In genomic region chr3:123194552-123194951, GRCh38 we compare ENCODE assay signal across 10 cellular contexts. TPM values are rescaled to one million over a fixed set of nuclear protein-coding genes. Genes with fewer than 3 reads are reported as not detected.
DNase-seq lines count a peak whose midpoint lies in the region; ATAC-seq, FAIRE-seq and TF ChIP-seq lines count a peak whose summit lies in the region.
"Had no signal": no experiment of that assay in that cellular context is flagged by ENCODE, and none has a peak within 500 bp of the region (broad histone marks: within the 10 kb centered on the region; RNA-seq: fewer than 3 reads in every experiment).

No MANE protein-coding gene starts in this region.

- 84% methylated on average over 10 of the region's 10 CpGs for WGBS in SK-N-SH (ENCODE audit: low lambda C conversion rate)
- 33% methylated on average over 10 of the region's 10 CpGs for WGBS in prostate gland

- no peak overlapping the region for H2AFZ ChIP-seq in SK-N-SH (ENCODE audit: low read depth)

- peak; percentile 34; the same call in 1 of the 2 replicates for TF ChIP-seq RAD21 in SK-N-SH (IDR thresholded peaks at IDR 0.05; ENCODE audit: low read length)

- DNase-seq in H54 (ENCODE audit: insufficient read length, low spot score) (no peak), SK-N-SH (peak; percentile 26), left ventricle myocardium inferior (no peak), retina (peak; percentile 40), DMS153 treated with DMSO at 0.1 percent for 48 hours (lab: John Stamatoyannopoulos, UW; ENCODE audit: unreplicated experiment) (no peak), NCI-H2196 (lab: John Stamatoyannopoulos, UW; ENCODE audit: unreplicated experiment) (no peak), prostate gland (ENCODE audit: low spot score) (no peak)
- DNase-seq: activated CD8-positive, alpha-beta memory T cell treated with anti-CD3 and anti-CD28 coated beads, Interleukin-2, amount 50 U/mL, for 48 hours had no signal

- H3K27ac ChIP-seq in SK-N-SH (ENCODE audit: low read depth in 2 of 2, low read length in 1 of 2) (no peak overlapping the region), left ventricle myocardium inferior (replicated peaks) (no peak overlapping the region), prostate gland (no peak overlapping the region)
- H3K27ac ChIP-seq: neutrophil had no signal

- no peak for TF ChIP-seq EP300 in SK-N-SH (IDR thresholded peaks at IDR 0.05; ENCODE audit: borderline replicate concordance in 1 of 2, low read depth in 1 of 2, low read length in 1 of 2)

- H3K4me1 ChIP-seq in SK-N-SH (ENCODE audit: control insufficient read depth in 1 of 2, insufficient read depth in 2 of 2, low read depth in 1 of 2, low read length in 1 of 2) = no peaks in the 10 kb centered on the region
- peaks cover 16% of the 10 kb centered on the region for H3K4me1 ChIP-seq in left ventricle myocardium inferior
- H3K4me1 ChIP-seq in prostate gland (replicated peaks) = no peaks in the 10 kb centered on the region

- H3K4me3 ChIP-seq in SK-N-SH (ENCODE audit: low read depth in 2 of 2, low read length in 1 of 2) = no peak overlapping the region
- H3K4me3 ChIP-seq in left ventricle myocardium inferior = no peak overlapping the region
- no peak overlapping the region for H3K4me3 ChIP-seq in prostate gland

- POLR2A ChIA-PET in SK-N-SH (lab: Yijun Ruan, JAX) = no interaction called here

- no peak for TF ChIP-seq POLR2A in H54 (IDR thresholded peaks at IDR 0.05; ENCODE audit: low read depth, low read length)
- no peak for TF ChIP-seq POLR2A in prostate gland (IDR thresholded peaks at IDR 0.05)

- no peaks in the 10 kb centered on the region for H3K27me3 ChIP-seq in SK-N-SH (ENCODE audit: insufficient read depth)
- H3K27me3 ChIP-seq in left ventricle myocardium inferior (ENCODE audit: low read depth) = no peaks in the 10 kb centered on the region
- no peaks in the 10 kb centered on the region for H3K27me3 ChIP-seq in prostate gland (replicated peaks; ENCODE audit: insufficient read depth)
- H3K27me3 ChIP-seq: neutrophil had no signal

- no peaks in the 10 kb centered on the region for H3F3A ChIP-seq in SK-N-SH (replicated peaks; ENCODE audit: insufficient read depth)

- H4K20me1 ChIP-seq in SK-N-SH (ENCODE audit: insufficient read depth) = no peaks in the 10 kb centered on the region

- H3K9ac ChIP-seq in SK-N-SH = no peak overlapping the region

- no peak for ATAC-seq in GM21529 (IDR thresholded peaks at IDR 0.05; ENCODE audit: unreplicated experiment)

- CTCF ChIA-PET in SK-N-SH (lab: Yijun Ruan, JAX) = no interaction called here

- peak; percentile 58 for FAIRE-seq in H54 (lab: Jason Lieb, UNC)

- H3K4me2 ChIP-seq in SK-N-SH = no peak overlapping the region

- intact Hi-C loops in left ventricle myocardium inferior (cut with micrococcal nuclease) = no loop called here
- intact Hi-C loops in prostate gland (cut with DNase I) = no loop called here

- H3K9me3 ChIP-seq in SK-N-SH (no peaks in the 10 kb centered on the region), left ventricle myocardium inferior (replicated peaks) (no peaks in the 10 kb centered on the region), prostate gland (no peaks in the 10 kb centered on the region)
- H3K9me3 ChIP-seq: neutrophil had no signal

- H3K79me2 ChIP-seq in SK-N-SH (ENCODE audit: insufficient read depth) = no peaks in the 10 kb centered on the region

- H3K36me3 ChIP-seq in SK-N-SH (replicated peaks in 1 of 2; ENCODE audit: control insufficient read depth in 1 of 2, insufficient read depth in 2 of 2, low read length in 1 of 2) = no peaks in the 10 kb centered on the region
- H3K36me3 ChIP-seq in left ventricle myocardium inferior = no peaks in the 10 kb centered on the region
- no peaks in the 10 kb centered on the region for H3K36me3 ChIP-seq in prostate gland
- H3K36me3 ChIP-seq: neutrophil had no signal

- H3K9me2 ChIP-seq in SK-N-SH = no peaks in the 10 kb centered on the region

- TF ChIP-seq CTCF in SK-N-SH (IDR thresholded peaks at IDR 0.05) (no peak), left ventricle myocardium inferior (IDR thresholded peaks at IDR 0.05; ENCODE audit: borderline replicate concordance) (peak; percentile 49), prostate gland (IDR thresholded peaks at IDR 0.05) (peak in 1 of 4 experiments; percentile 13)

TF ChIP-seq in SK-N-SH, 30 proteins besides CTCF, POLR2A, EP300 and RAD21:
- TF ChIP-seq GABPA (IDR thresholded peaks at IDR 0.05; ENCODE audit: low read depth) = no peak
- no peak for TF ChIP-seq SMC3 (IDR thresholded peaks at IDR 0.05; ENCODE audit: low read depth, low read length)
- TF ChIP-seq MAX (IDR thresholded peaks at IDR 0.05; ENCODE audit: low read depth) = no peak
- no peak for TF ChIP-seq FOXJ3 (CRISPR knock-in tag; IDR thresholded peaks at IDR 0.05)
- TF ChIP-seq USF1 (IDR thresholded peaks at IDR 0.05; ENCODE audit: borderline replicate concordance, low read depth) = no peak
- no peak for TF ChIP-seq TEAD4 (IDR thresholded peaks at IDR 0.05; ENCODE audit: borderline replicate concordance, insufficient read depth)
- no peak for TF ChIP-seq TAF1 (IDR thresholded peaks at IDR 0.05; ENCODE audit: borderline replicate concordance, low read depth, low read length)
- TF ChIP-seq CHD2 (IDR thresholded peaks at IDR 0.05; ENCODE audit: low read length, partially characterized antibody) = no peak
- no peak for TF ChIP-seq ZBTB33 (IDR thresholded peaks at IDR 0.05; ENCODE audit: borderline replicate concordance, low read depth)
- TF ChIP-seq PBX3 (IDR thresholded peaks at IDR 0.05) = no peak
- TF ChIP-seq EZH2phosphoT487 (IDR thresholded peaks at IDR 0.05; ENCODE audit: borderline replicate concordance, low read depth) = no peak
- TF ChIP-seq IRF3 (IDR thresholded peaks at IDR 0.05; ENCODE audit: low read depth, low read length) = no peak
- no peak for TF ChIP-seq NFIC (IDR thresholded peaks at IDR 0.05; ENCODE audit: borderline replicate concordance)
- TF ChIP-seq MXI1 (IDR thresholded peaks at IDR 0.05; ENCODE audit: low read depth, low read length) = no peak
- TF ChIP-seq TCF12 (IDR thresholded peaks at IDR 0.05) = no peak
- no peak for TF ChIP-seq NRF1 (IDR thresholded peaks at IDR 0.05; ENCODE audit: low read depth, low read length)

RNA-seq across cellular contexts. Expression of gene SEC22A, which starts 7.2 kb away (rescaled TPM):
- 13.0 and 17.4 TPM in 2 replicates for polyA plus RNA-seq in SK-N-SH (2012; rRNA removed)
- polyA plus RNA-seq in SK-N-SH (2012; cell fraction: cytosol; rRNA removed) = 14.5 and 17.3 TPM in 2 replicates
- polyA plus RNA-seq in SK-N-SH (2012; cell fraction: nucleus; rRNA removed) = 6.0 and 14.5 TPM in 2 replicates
- total RNA-seq in left ventricle myocardium inferior (9.5 TPM), prostate gland (10 to 100 TPM; 26.8 to 34.9 TPM)

Comparison
In these comparisons a context has a peak if more than half of its experiments do, and no peak if none do; other contexts are left out.
1. DNase-seq: peak in SK-N-SH (single experiment) and retina (single experiment); none in H54 (single experiment), left ventricle myocardium inferior (single experiment), DMS153 treated with DMSO at 0.1 percent for 48 hours (single experiment), NCI-H2196 (single experiment) and prostate gland (single experiment).